8 cellular contexts compared by ENCODE assay signal in genomic region chr6:141326426-141326825, GRCh38.
DNase-seq lines count a peak whose midpoint lies in the region; ATAC-seq and TF ChIP-seq lines count a peak whose summit lies in the region.

No MANE protein-coding gene starts in this region.

- ATAC-seq in stimulated activated naive B cell treated with anti-CD40 and anti-IgM and Interleukin-4, amounts not matched to agents 10 μg/mL and 1 μg/mL and 100 μg/mL, for 72 hours (replicated peaks): peak; percentile 81 to 85
- no peak for ATAC-seq in HG03095 (IDR thresholded peaks at IDR 0.05; ENCODE audit: unreplicated experiment)

- H3K4me1 Mint-ChIP-seq in activated naive CD8-positive, alpha-beta T cell treated with anti-CD3 and anti-CD28 coated beads for 36 hours: peaks cover 22% of the 10 kb centered on the region
- H3K4me1 Mint-ChIP-seq in stimulated activated naive B cell treated with anti-CD40 and anti-IgM and Interleukin-4, amounts not matched to agents 10 μg/mL and 1 μg/mL and 100 μg/mL, for 72 hours: no peaks in the 10 kb centered on the region

- no peaks in the 10 kb centered on the region for H3K36me3 Mint-ChIP-seq in activated naive CD8-positive, alpha-beta T cell treated with anti-CD3 and anti-CD28 coated beads for 36 hours
- H3K36me3 Mint-ChIP-seq in stimulated activated naive B cell treated with anti-CD40 and anti-IgM and Interleukin-4, amounts not matched to agents 10 μg/mL and 1 μg/mL and 100 μg/mL, for 72 hours: no peaks in the 10 kb centered on the region

- no peak overlapping the region for H3K4me3 Mint-ChIP-seq in activated naive CD8-positive, alpha-beta T cell treated with anti-CD3 and anti-CD28 coated beads for 36 hours
- no peak overlapping the region for H3K4me3 Mint-ChIP-seq in stimulated activated naive B cell treated with anti-CD40 and anti-IgM and Interleukin-4, amounts not matched to agents 10 μg/mL and 1 μg/mL and 100 μg/mL, for 72 hours

- TF ChIP-seq CTCF in NB4 (IDR thresholded peaks at IDR 0.05; ENCODE audit: low read depth, low read length): no peak

- peak; percentile 6 for DNase-seq in NCI-H2196 (lab: John Stamatoyannopoulos, UW; ENCODE audit: unreplicated experiment)
- DNase-seq in NCI-H2196 treated with DMSO at 0.1 percent for 48 hours (lab: John Stamatoyannopoulos, UW; ENCODE audit: unreplicated experiment): no peak
- DNase-seq in NB4 (ENCODE audit: low read depth): peak; percentile 44
- DNase-seq in activated naive CD8-positive, alpha-beta T cell treated with anti-CD3 and anti-CD28 coated beads for 36 hours: peak; percentile 54
- peak; percentile 85 for DNase-seq in islet precursor cell
- DNase-seq in stimulated activated naive B cell treated with anti-CD40 and anti-IgM and Interleukin-4, amounts not matched to agents 10 μg/mL and 1 μg/mL and 100 μg/mL, for 72 hours: peak; percentile 13
- DNase-seq in NCI-H146 treated with DMSO at 0.1 percent for 48 hours (lab: John Stamatoyannopoulos, UW; ENCODE audit: unreplicated experiment): no peak

- no peak overlapping the region for H3K4me3 ChIP-seq in NB4 (ENCODE audit: low read depth, low read length)

- TF ChIP-seq POLR2A in NB4 (IDR thresholded peaks at IDR 0.05; ENCODE audit: extremely low read depth, insufficient read length): no peak

- H3K9me3 Mint-ChIP-seq in activated naive CD8-positive, alpha-beta T cell treated with anti-CD3 and anti-CD28 coated beads for 36 hours: peaks cover 2% of the 10 kb centered on the region
- peaks cover 4% of the 10 kb centered on the region in 2 donors for H3K9me3 Mint-ChIP-seq in stimulated activated naive B cell treated with anti-CD40 and anti-IgM and Interleukin-4, amounts not matched to agents 10 μg/mL and 1 μg/mL and 100 μg/mL, for 72 hours

- no peak overlapping the region for H3K27ac Mint-ChIP-seq in activated naive CD8-positive, alpha-beta T cell treated with anti-CD3 and anti-CD28 coated beads for 36 hours
- no peak overlapping the region for H3K27ac Mint-ChIP-seq in stimulated activated naive B cell treated with anti-CD40 and anti-IgM and Interleukin-4, amounts not matched to agents 10 μg/mL and 1 μg/mL and 100 μg/mL, for 72 hours

- H3K27me3 Mint-ChIP-seq in activated naive CD8-positive, alpha-beta T cell treated with anti-CD3 and anti-CD28 coated beads for 36 hours: no peaks in the 10 kb centered on the region
- no peaks in the 10 kb centered on the region for H3K27me3 Mint-ChIP-seq in stimulated activated naive B cell treated with anti-CD40 and anti-IgM and Interleukin-4, amounts not matched to agents 10 μg/mL and 1 μg/mL and 100 μg/mL, for 72 hours

Comparison
In these comparisons a context has a peak if more than half of its experiments do, and no peak if none do; other contexts are left out.
1. DNase-seq: peak in NCI-H2196 (single experiment), NB4 (single experiment), activated naive CD8-positive, alpha-beta T cell treated with anti-CD3 and anti-CD28 coated beads for 36 hours (single experiment), islet precursor cell (single experiment) and stimulated activated naive B cell treated with anti-CD40 and anti-IgM and Interleukin-4, amounts not matched to agents 10 μg/mL and 1 μg/mL and 100 μg/mL, for 72 hours (single experiment); none in NCI-H2196 treated with DMSO at 0.1 percent for 48 hours (single experiment) and NCI-H146 treated with DMSO at 0.1 percent for 48 hours (single experiment).